14 cellular contexts compared by ENCODE assay signal in genomic region chr10:132400547-132401151, GRCh38. TPM values are rescaled to one million over a fixed set of nuclear protein-coding genes. Genes with fewer than 3 reads are reported as not detected.
DNase-seq lines count a peak whose midpoint lies in the region; ATAC-seq and TF ChIP-seq lines count a peak whose summit lies in the region.
"Had no signal": no experiment of that assay in that cellular context is flagged by ENCODE, and none has a peak within 500 bp of the region (broad histone marks: within the 10 kb centered on the region; RNA-seq: fewer than 3 reads in every experiment).

No MANE protein-coding gene starts in this region.

- in situ Hi-C loops in KBM-7 (cut with MboI; ENCODE audit: low pct_unique_long_range_greater_than_20kb, low sequenced_read_pairs) = no loop called here

- H3K4me1 ChIP-seq in endocrine pancreas (ENCODE audit: control insufficient read depth, insufficient read depth, low read length) = no peaks in the 10 kb centered on the region
- H3K4me1 ChIP-seq in suprapubic skin = peaks cover 73% of the 10 kb centered on the region

- H3K9ac ChIP-seq in endocrine pancreas (ENCODE audit: control insufficient read depth, insufficient read depth, low read length) = peak overlapping the region; percentile 65

- CTCF ChIA-PET in activated CD4-positive, alpha-beta memory T cell treated with anti-CD3 and anti-CD28 coated beads, Interleukin-2, amount 10 ng/mL, durations not matched to agents 7 days and 5 days (lab: Charles Lee) = no interaction called here

- H3K27ac Mint-ChIP-seq in memory B cell = peak overlapping the region; percentile 72
- no peak overlapping the region for H3K27ac Mint-ChIP-seq in activated CD4-positive, alpha-beta memory T cell treated with anti-CD3 and anti-CD28 coated beads, Interleukin-2, amount 10 ng/mL, durations not matched to agents 7 days and 5 days
- H3K27ac Mint-ChIP-seq: activated T-helper 2 cell treated with anti-CD3 and anti-CD28 coated beads, Interferon-gamma antibody, Interleukin-2, Interleukin-4, amounts not matched to agents 10 μg/mL and 5 μg/mL and 100 μg/mL, durations not matched to agents 14 hours and 24 hours and 36 hours had no signal

- H3K4me3 Mint-ChIP-seq in memory B cell = peak overlapping the region; percentile 41
- H3K4me3 Mint-ChIP-seq in activated CD4-positive, alpha-beta memory T cell treated with anti-CD3 and anti-CD28 coated beads, Interleukin-2, amount 10 ng/mL, durations not matched to agents 7 days and 5 days = no peak overlapping the region

- H3K36me3 Mint-ChIP-seq in memory B cell = peaks cover 7% of the 10 kb centered on the region
- no peaks in the 10 kb centered on the region for H3K36me3 Mint-ChIP-seq in activated CD4-positive, alpha-beta memory T cell treated with anti-CD3 and anti-CD28 coated beads, Interleukin-2, amount 10 ng/mL, durations not matched to agents 7 days and 5 days (ENCODE audit: low read depth)

- no peak for TF ChIP-seq POLR2A in suprapubic skin (IDR thresholded peaks at IDR 0.05)

- no peak for TF ChIP-seq CTCF in suprapubic skin (IDR thresholded peaks at IDR 0.05)

- peak overlapping the region; percentile 35 for H3K27ac ChIP-seq in suprapubic skin
- H3K27ac ChIP-seq: SJSA1 had no signal

- H3K4me1 Mint-ChIP-seq in memory B cell = peaks cover 35% of the 10 kb centered on the region
- H3K4me1 Mint-ChIP-seq in activated CD4-positive, alpha-beta memory T cell treated with anti-CD3 and anti-CD28 coated beads, Interleukin-2, amount 10 ng/mL, durations not matched to agents 7 days and 5 days = peaks cover 9% of the 10 kb centered on the region

- H3K4me3 ChIP-seq in endocrine pancreas (ENCODE audit: control insufficient read depth, insufficient read depth, low read length) (no peak overlapping the region), suprapubic skin (no peak overlapping the region)
- H3K4me3 ChIP-seq: SJSA1 had no signal

- H3K9me3 ChIP-seq in endocrine pancreas (ENCODE audit: control insufficient read depth, low read length) (no peaks in the 10 kb centered on the region), suprapubic skin (no peaks in the 10 kb centered on the region)
- H3K9me3 ChIP-seq: SJSA1 had no signal

- WGBS in suprapubic skin = 63% methylated on average over 12 of the region's 17 CpGs

- TF ChIP-seq EP300 in suprapubic skin (IDR thresholded peaks at IDR 0.05) = no peak

- no peak for ATAC-seq in memory B cell (ENCODE audit: low read depth)

- no peaks in the 10 kb centered on the region for H3K9me3 Mint-ChIP-seq in memory B cell
- no peaks in the 10 kb centered on the region for H3K9me3 Mint-ChIP-seq in activated CD4-positive, alpha-beta memory T cell treated with anti-CD3 and anti-CD28 coated beads, Interleukin-2, amount 10 ng/mL, durations not matched to agents 7 days and 5 days
- H3K9me3 Mint-ChIP-seq: activated T-helper 2 cell treated with anti-CD3 and anti-CD28 coated beads, Interferon-gamma antibody, Interleukin-2, Interleukin-4, amounts not matched to agents 10 μg/mL and 5 μg/mL and 100 μg/mL, durations not matched to agents 14 hours and 24 hours and 36 hours; CD8-positive, alpha-beta memory T cell had no signal

- H3K27me3 ChIP-seq in endocrine pancreas (ENCODE audit: control insufficient read depth, insufficient read depth, low read length) = no peaks in the 10 kb centered on the region
- no peaks in the 10 kb centered on the region for H3K27me3 ChIP-seq in suprapubic skin
- H3K27me3 ChIP-seq: SJSA1 had no signal

- DNase-seq in KBM-7 = peak; percentile 42
- DNase-seq in memory B cell (ENCODE audit: low spot score in 2 of 2) = no peak
- no peak for DNase-seq in suprapubic skin (ENCODE audit: low spot score in 2 of 2)
- DNase-seq in activated naive CD4-positive, alpha-beta T cell (lab: John Stamatoyannopoulos, UW) = no peak
- DNase-seq in activated CD4-positive, alpha-beta memory T cell treated with anti-CD3 and anti-CD28 coated beads, Interleukin-2, amount 10 ng/mL, durations not matched to agents 7 days and 5 days = no peak
- DNase-seq in SIG-M5 treated with dmso at 0.1 percent for 504 hours (lab: John Stamatoyannopoulos, UW; ENCODE audit: unreplicated experiment) = no peak
- DNase-seq in 8988T = no peak
- DNase-seq: activated CD4-positive, alpha-beta T cell treated with anti-CD3 and anti-CD28 coated beads for 1 hour; CD8-positive, alpha-beta memory T cell; NCI-H526 treated with DMSO at 0.1 percent for 48 hours; stimulated activated CD4-positive, alpha-beta T cell treated with anti-CD3 and anti-CD28 coated beads, Interleukin-1b, Interleukin-23, amount 100 ng/mL, for 48 hours had no signal

- H3K36me3 ChIP-seq in endocrine pancreas (ENCODE audit: control insufficient read depth, insufficient read depth, low read length) (peaks cover under 1% of the 10 kb centered on the region), suprapubic skin (peaks cover 12% of the 10 kb centered on the region)
- H3K36me3 ChIP-seq: SJSA1 had no signal

- POLR2A ChIA-PET in activated CD4-positive, alpha-beta memory T cell treated with anti-CD3 and anti-CD28 coated beads, Interleukin-2, amount 10 ng/mL, durations not matched to agents 7 days and 5 days (lab: Charles Lee) = no interaction called here

- no peaks in the 10 kb centered on the region for H3K27me3 Mint-ChIP-seq in memory B cell
- H3K27me3 Mint-ChIP-seq in activated CD4-positive, alpha-beta memory T cell treated with anti-CD3 and anti-CD28 coated beads, Interleukin-2, amount 10 ng/mL, durations not matched to agents 7 days and 5 days = peaks cover 4% of the 10 kb centered on the region
- H3K27me3 Mint-ChIP-seq: CD8-positive, alpha-beta memory T cell had no signal

RNA-seq across cellular contexts. Expression of gene PWWP2B, which starts 3.6 kb away (rescaled TPM):
- 10 to 100 TPM; 15.2 to 19.4 (median 18.3) TPM for total RNA-seq in suprapubic skin
- total RNA-seq in activated CD4-positive, alpha-beta memory T cell treated with anti-CD3 and anti-CD28 coated beads, Interleukin-2, amount 10 ng/mL, durations not matched to agents 7 days and 5 days = 1 to 10 TPM; 5.5 to 6.3 TPM
